Comparison of ENCODE assay signal across 21 cellular contexts in genomic region chrX:137118136-137118535, GRCh38.
DNase-seq lines count a peak whose midpoint lies in the region; ATAC-seq and TF ChIP-seq lines count a peak whose summit lies in the region.
"Had no signal": no experiment of that assay in that cellular context is flagged by ENCODE, and none has a peak within 500 bp of the region (broad histone marks: within the 10 kb centered on the region; RNA-seq: fewer than 3 reads in every experiment).

No MANE protein-coding gene starts in this region.

- TF ChIP-seq CTCF in PC-3 (conservative IDR thresholded peaks at IDR 0.05; ENCODE audit: low read depth, low read length) (no peak), epithelial cell of esophagus (IDR thresholded peaks at IDR 0.05; ENCODE audit: insufficient read depth, low read depth, low read length, missing control alignments) (no peak)

- intact Hi-C loops in PC-3 (cut with micrococcal nuclease): loop anchor here (10.0 kb wide), 1 partner anchor 77 kb away; no protein-coding TSS in a partner anchor

- H3K4me3 ChIP-seq in PC-3 (ENCODE audit: low read length) (peak overlapping the region; percentile 35; the same call in 1 of the 2 replicates), epithelial cell of esophagus (ENCODE audit: low read length) (no peak overlapping the region)
- H3K4me3 ChIP-seq: GM12878, GM23248, K562 had no signal

- no peaks in the 10 kb centered on the region for H4K20me1 ChIP-seq in PC-3 (ENCODE audit: low read length)

- no peaks in the 10 kb centered on the region for H3K79me2 ChIP-seq in PC-3 (ENCODE audit: low read length)

- H3K4me1 Mint-ChIP-seq in activated T-cell treated with anti-CD3 and anti-CD28 coated beads, Interleukin-2, amount 50 U/mL, for 24 hours (ENCODE audit: low read depth): no peaks in the 10 kb centered on the region
- H3K4me1 Mint-ChIP-seq in stimulated activated naive CD8-positive, alpha-beta T cell treated with anti-CD3 and anti-CD28 coated beads, Interleukin-15, amount 100 ng/mL, for 72 hours: no peaks in the 10 kb centered on the region
- H3K4me1 Mint-ChIP-seq: CD4-positive, CD25-positive, alpha-beta regulatory T cell; CD8-positive, alpha-beta memory T cell had no signal

- peak overlapping the region; percentile 78 for H3K4me2 ChIP-seq in PC-3 (ENCODE audit: low read length)

- no peaks in the 10 kb centered on the region for H3K9me3 ChIP-seq in PC-3 (ENCODE audit: low read length)
- H3K9me3 ChIP-seq: BE2C had no signal

- H3K9ac ChIP-seq in PC-3 (ENCODE audit: low read length): no peak overlapping the region
- H3K9ac ChIP-seq: GM23248 had no signal

- no peak overlapping the region for H2AFZ ChIP-seq in PC-3 (ENCODE audit: low read length)
- H2AFZ ChIP-seq: GM23248 had no signal

- H3K36me3 Mint-ChIP-seq in activated T-cell treated with anti-CD3 and anti-CD28 coated beads, Interleukin-2, amount 50 U/mL, for 24 hours (ENCODE audit: low read depth): no peaks in the 10 kb centered on the region
- H3K36me3 Mint-ChIP-seq: CD4-positive, CD25-positive, alpha-beta regulatory T cell; CD8-positive, alpha-beta memory T cell had no signal

- POLR2A ChIA-PET in PC-3 (lab: Charles Lee; ENCODE audit: unreplicated experiment): no interaction called here

- no peaks in the 10 kb centered on the region for H3K9me2 ChIP-seq in PC-3 (replicated peaks; ENCODE audit: low read length)

- H3K36me3 ChIP-seq in PC-3 (ENCODE audit: low read depth, low read length): no peaks in the 10 kb centered on the region
- H3K36me3 ChIP-seq: BE2C had no signal

- peaks cover 7% of the 10 kb centered on the region for H3F3A ChIP-seq in PC-3 (ENCODE audit: low read length, unreplicated experiment)

- H3K4me3 Mint-ChIP-seq in activated T-cell treated with anti-CD3 and anti-CD28 coated beads, Interleukin-2, amount 50 U/mL, for 24 hours: no peak overlapping the region
- H3K4me3 Mint-ChIP-seq in stimulated activated naive CD8-positive, alpha-beta T cell treated with anti-CD3 and anti-CD28 coated beads, Interleukin-15, amount 100 ng/mL, for 72 hours: no peak overlapping the region
- H3K4me3 Mint-ChIP-seq: CD4-positive, CD25-positive, alpha-beta regulatory T cell; CD8-positive, alpha-beta memory T cell had no signal

- no TSS peak for BruUV-seq in PC-3 (replicated peaks; lab: Mats Ljungman, UMichigan)

- no peak overlapping the region for H3K27ac Mint-ChIP-seq in activated T-cell treated with anti-CD3 and anti-CD28 coated beads, Interleukin-2, amount 50 U/mL, for 24 hours
- no peak overlapping the region for H3K27ac Mint-ChIP-seq in stimulated activated naive CD8-positive, alpha-beta T cell treated with anti-CD3 and anti-CD28 coated beads, Interleukin-15, amount 100 ng/mL, for 72 hours
- H3K27ac Mint-ChIP-seq: CD4-positive, CD25-positive, alpha-beta regulatory T cell; CD8-positive, alpha-beta memory T cell had no signal

- DNase-seq in DMS53 (lab: John Stamatoyannopoulos, UW): peak; percentile 21
- peak; percentile 2 for DNase-seq in DMS53 treated with DMSO at 0.1 percent for 48 hours (lab: John Stamatoyannopoulos, UW; ENCODE audit: unreplicated experiment)
- DNase-seq in PC-3: peak; percentile 79
- DNase-seq in epithelial cell of esophagus (ENCODE audit: low read depth): peak; percentile 71
- DNase-seq in activated T-cell treated with anti-CD3 and anti-CD28 coated beads, Interleukin-2, amount 50 U/mL, for 24 hours: no peak
- DNase-seq in KG1 (lab: John Stamatoyannopoulos, UW): no peak
- no peak for DNase-seq in stimulated activated naive CD8-positive, alpha-beta T cell treated with anti-CD3 and anti-CD28 coated beads, Interleukin-15, amount 100 ng/mL, for 72 hours
- DNase-seq: ACHN; BE2C; C1 segment of cervical spinal cord; CD4-positive, CD25-positive, alpha-beta regulatory T cell; CD8-positive, alpha-beta memory T cell; COR-L47; DMS 273 treated with DMSO at 0.1 percent for 48 hours; DMS79 treated with DMSO at 0.1 percent for 48 hours; GF-D8; GM23248; HCEC 1CT had no signal

- H3K9me3 Mint-ChIP-seq in activated T-cell treated with anti-CD3 and anti-CD28 coated beads, Interleukin-2, amount 50 U/mL, for 24 hours: no peaks in the 10 kb centered on the region
- no peaks in the 10 kb centered on the region for H3K9me3 Mint-ChIP-seq in stimulated activated naive CD8-positive, alpha-beta T cell treated with anti-CD3 and anti-CD28 coated beads, Interleukin-15, amount 100 ng/mL, for 72 hours

- CTCF ChIA-PET in PC-3 (lab: Charles Lee): no interaction called here

- H3K27me3 Mint-ChIP-seq in activated T-cell treated with anti-CD3 and anti-CD28 coated beads, Interleukin-2, amount 50 U/mL, for 24 hours: peaks cover 50% of the 10 kb centered on the region
- peaks cover 7% of the 10 kb centered on the region for H3K27me3 Mint-ChIP-seq in stimulated activated naive CD8-positive, alpha-beta T cell treated with anti-CD3 and anti-CD28 coated beads, Interleukin-15, amount 100 ng/mL, for 72 hours

- H3K27ac ChIP-seq in PC-3 (ENCODE audit: low read length): peak overlapping the region; percentile 89
- H3K27ac ChIP-seq: GM23248 had no signal

- no peaks in the 10 kb centered on the region for H3K27me3 ChIP-seq in PC-3 (ENCODE audit: low read length)
- H3K27me3 ChIP-seq: BE2C had no signal

- ATAC-seq in PC-3: peak; percentile 69
- ATAC-seq in GM21717 (IDR thresholded peaks at IDR 0.05; ENCODE audit: unreplicated experiment): no peak
- ATAC-seq in stimulated activated naive CD8-positive, alpha-beta T cell treated with anti-CD3 and anti-CD28 coated beads, Interleukin-15, amount 100 ng/mL, for 72 hours: no peak
- ATAC-seq: GM12878, K562 had no signal

- H3K4me1 ChIP-seq in PC-3 (ENCODE audit: insufficient read depth, low read length): peaks cover 29% of the 10 kb centered on the region
- H3K4me1 ChIP-seq: BE2C had no signal

Comparison
In these comparisons a context has a peak if more than half of its experiments do, and no peak if none do; other contexts are left out.
1. DNase-seq: peak in DMS53 (single experiment), DMS53 treated with DMSO at 0.1 percent for 48 hours (single experiment), PC-3 (single experiment) and epithelial cell of esophagus (single experiment); none in activated T-cell treated with anti-CD3 and anti-CD28 coated beads, Interleukin-2, amount 50 U/mL, for 24 hours (single experiment), KG1 (single experiment) and stimulated activated naive CD8-positive, alpha-beta T cell treated with anti-CD3 and anti-CD28 coated beads, Interleukin-15, amount 100 ng/mL, for 72 hours (0 of 2).